7 cellular contexts compared by ENCODE assay signal in the genomic region with DNA sequence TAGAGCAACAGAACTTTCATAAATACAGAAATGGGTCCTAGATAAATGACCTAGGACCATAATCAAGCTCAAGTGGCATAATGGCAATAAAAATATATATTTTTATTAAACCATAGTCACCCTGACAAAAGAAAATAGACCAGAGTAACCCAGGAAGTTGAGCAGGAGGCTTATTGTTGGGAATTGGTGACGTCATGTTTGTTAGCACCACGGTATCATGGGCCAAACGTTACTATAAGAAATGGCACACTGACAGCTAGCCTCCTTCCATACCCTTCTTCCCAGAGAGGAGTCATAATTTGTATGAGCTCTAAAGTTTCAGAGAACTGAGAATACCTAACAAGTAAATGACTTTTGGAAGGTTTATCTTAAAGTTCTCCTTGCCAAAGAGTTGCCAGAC.
"Had no signal": no experiment of that assay in that cellular context is flagged by ENCODE, and none has a peak within 500 bp of the region (broad histone marks: within the 10 kb centered on the region; RNA-seq: fewer than 3 reads in every experiment).

No MANE protein-coding gene starts in this region.

- DNase-seq: IMR-90, Karpas-422, KBM-7, KG1 had no signal

- FAIRE-seq: HTR-8/SVneo had no signal

- H3K4me2 ChIP-seq: KMS-11 had no signal

- H3K27ac ChIP-seq: HL-60, KMS-11 had no signal

- H3K9ac ChIP-seq: KMS-11 had no signal
